ENCODE assay signal across 11 cellular contexts in the genomic region with DNA sequence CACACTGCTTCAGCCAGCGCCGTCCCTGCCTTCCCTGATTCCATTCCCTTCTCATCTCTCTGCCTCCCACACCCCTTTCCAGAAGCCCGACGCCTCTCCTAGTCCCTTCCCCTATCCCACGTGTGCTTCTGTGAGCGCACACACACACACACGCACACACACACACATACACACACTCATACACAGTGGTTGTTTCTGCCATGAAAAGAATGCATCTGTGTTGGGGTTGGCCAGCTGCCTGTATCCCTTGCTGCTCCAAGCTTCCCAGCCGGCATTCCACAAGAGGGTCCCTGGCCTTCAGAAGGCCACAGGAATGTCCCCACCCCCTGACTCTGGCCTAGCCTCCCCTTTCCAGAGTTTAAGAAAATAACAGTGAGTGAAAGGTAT. TPM values are rescaled to one million over a fixed set of nuclear protein-coding genes. Genes with fewer than 3 reads are reported as not detected.
A peak's percentile ranks its signal among the peaks of the same experiment; 100 is the strongest.
DNase-seq lines count a peak whose midpoint lies in the region; ATAC-seq and TF ChIP-seq lines count a peak whose summit lies in the region.
"Had no signal": no experiment of that assay in that cellular context is flagged by ENCODE, and none has a peak within 500 bp of the region (broad histone marks: within the 10 kb centered on the region; RNA-seq: fewer than 3 reads in every experiment).

No MANE protein-coding gene starts in this region.

- H3K9me3 ChIP-seq in skeletal muscle tissue (ENCODE audit: control insufficient read depth in 3 of 3, low read length in 3 of 3) (no peaks in the 10 kb centered on the region), gastrocnemius medialis (no peaks in the 10 kb centered on the region)

- peak; percentile 80 for DNase-seq in GM04503 (ENCODE audit: low read depth)
- DNase-seq in brain pericyte (ENCODE audit: low read depth, low spot score), result peak; percentile 94
- DNase-seq in kidney epithelial cell (ENCODE audit: low read depth), result peak; percentile 76
- DNase-seq in LoVo (ENCODE audit: low spot score), result no peak
- no peak for DNase-seq in gastrocnemius medialis
- DNase-seq: DMS79; stimulated activated CD4-positive, alpha-beta T cell treated with anti-CD3 and anti-CD28 coated beads, Interleukin-4, amount 100 ng/mL, for 24 hours had no signal

- in situ Hi-C loops in gastrocnemius medialis (cut with MboI; ENCODE audit: low sequenced_read_pairs in 4 of 4), result loop anchor here (25.0 kb wide), 1 partner anchor 520 kb away; no protein-coding TSS in a partner anchor

- H3K4me1 ChIP-seq in skeletal muscle tissue (ENCODE audit: control insufficient read depth in 3 of 3, insufficient read depth in 3 of 3, low read length in 3 of 3) (peaks cover 17 to 57% (median 39%) of the 10 kb centered on the region in 3 donors), gastrocnemius medialis (peaks cover 7 to 27% of the 10 kb centered on the region in 2 donors)

- TF ChIP-seq CTCF in kidney epithelial cell (IDR thresholded peaks at IDR 0.05; ENCODE audit: insufficient read depth, low read length, poor library complexity, severe bottlenecking) (no peak), gastrocnemius medialis (IDR thresholded peaks at IDR 0.05 in 4 of 5, conservative IDR thresholded peaks at IDR 0.05 in 1 of 5) (no peak)

- TF ChIP-seq POLR2A in gastrocnemius medialis (IDR thresholded peaks at IDR 0.05), result no peak

- no peaks in the 10 kb centered on the region for H3K27me3 ChIP-seq in kidney epithelial cell (ENCODE audit: control insufficient read depth, insufficient read depth, low read length)
- H3K27me3 ChIP-seq in skeletal muscle tissue (ENCODE audit: control insufficient read depth in 3 of 3, insufficient read depth in 3 of 3, low read length in 3 of 3), result no peaks in the 10 kb centered on the region
- no peaks in the 10 kb centered on the region for H3K27me3 ChIP-seq in gastrocnemius medialis

- H3K9ac ChIP-seq in skeletal muscle tissue (ENCODE audit: low read depth in 1 of 3, low read length in 3 of 3), result peak overlapping the region; percentile 6 to 40 (median 28)

- H3K27ac ChIP-seq in skeletal muscle tissue (ENCODE audit: low read depth, low read length) (peak overlapping the region; percentile 55), gastrocnemius medialis (peak overlapping the region in 2 of 4 donors; percentile 0 to 45)
- H3K27ac ChIP-seq: SK-N-MC had no signal

- H3K36me3 ChIP-seq in kidney epithelial cell (ENCODE audit: control insufficient read depth, insufficient read depth, low read length) (no peaks in the 10 kb centered on the region), skeletal muscle tissue (ENCODE audit: control insufficient read depth in 3 of 3, insufficient read depth in 3 of 3, low read length in 3 of 3) (peaks cover 9 to 11% (median 10%) of the 10 kb centered on the region in 3 donors), gastrocnemius medialis (peaks cover 0 to 12% of the 10 kb centered on the region in 2 donors)

- ATAC-seq in gastrocnemius medialis (no peak), GM18868 (IDR thresholded peaks at IDR 0.05; ENCODE audit: unreplicated experiment) (no peak), HG03097 (IDR thresholded peaks at IDR 0.05; ENCODE audit: low FRiP score, unreplicated experiment) (no peak)

- intact Hi-C loops in gastrocnemius medialis (cut with DNase I; ENCODE audit: low total_unique reads), result no loop called here

- H3K4me3 ChIP-seq in kidney epithelial cell (ENCODE audit: low read depth, low read length) (no peak overlapping the region), skeletal muscle tissue (ENCODE audit: low read length in 3 of 3) (no peak overlapping the region), gastrocnemius medialis (no peak overlapping the region)
- H3K4me3 ChIP-seq: SK-N-MC had no signal

RNA-seq across cellular contexts. Expression of a gene that starts 51.7 kb away (rescaled TPM):
- total RNA-seq in kidney epithelial cell (12.9 and 15.0 TPM in 2 replicates), skeletal muscle tissue (6.8 TPM), gastrocnemius medialis (10 to 100 TPM; 26.4 to 61.7 (median 38.4) TPM)

Comparison
In these comparisons a context has a peak if more than half of its experiments do, and no peak if none do; other contexts are left out.
1. DNase-seq: peak in GM04503 (single experiment), brain pericyte (single experiment) and kidney epithelial cell (single experiment); none in LoVo (single experiment) and gastrocnemius medialis (0 of 2).